ENCODE assay signal across 23 cellular contexts in the genomic region with DNA sequence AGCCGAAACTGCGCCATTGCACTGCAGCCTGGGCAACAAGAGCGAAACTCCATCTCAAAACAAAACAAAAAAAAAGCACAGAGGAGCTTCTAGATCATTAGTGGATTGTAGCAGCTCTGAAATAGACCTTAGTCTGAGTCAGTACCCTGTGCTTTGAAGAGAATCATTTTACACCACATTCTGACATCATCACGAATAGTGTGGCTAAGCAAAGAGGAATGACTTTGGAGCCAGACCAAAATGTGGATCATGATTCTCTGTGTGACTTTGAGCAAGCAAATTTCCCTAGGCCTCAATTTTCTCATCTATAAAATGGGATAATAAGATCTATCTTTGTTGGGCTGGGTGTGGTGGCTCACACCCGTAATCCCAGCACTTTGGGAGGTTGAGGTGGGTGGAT.
"Had no signal": no experiment of that assay in that cellular context is flagged by ENCODE, and none has a peak within 500 bp of the region (broad histone marks: within the 10 kb centered on the region; RNA-seq: fewer than 3 reads in every experiment).

No MANE protein-coding gene starts in this region.

- H3K36me3 ChIP-seq: left lung, sigmoid colon had no signal

- H3K4me3 ChIP-seq: body of pancreas, hepatocyte, left lung, lung, sigmoid colon had no signal

- H3K4me1 ChIP-seq: body of pancreas, left lung, sigmoid colon had no signal

- ATAC-seq: activated CD4-positive, alpha-beta T cell treated with anti-CD3 and anti-CD28 coated beads for 36 hours; activated naive CD4-positive, alpha-beta T cell treated with anti-CD3 and anti-CD28 coated beads, Interleukin-2, amount 50 U/mL, for 72 hours; activated T-helper 17 cell treated with anti-CD3 and anti-CD28 coated beads, Interleukin-2, amount 50 U/mL, for 72 hours; body of pancreas; left lung; naive thymus-derived CD4-positive, alpha-beta T cell; T-helper 17 cell had no signal

- H3K27ac ChIP-seq: body of pancreas, epithelial cell of prostate, hepatocyte, left lung, sigmoid colon had no signal

- H3K27me3 ChIP-seq: body of pancreas, hepatocyte, left lung, sigmoid colon had no signal

- DNase-seq: activated B cell treated with CpG ODN at 0.5 μM for 24 hours; activated CD4-positive, alpha-beta T cell treated with anti-CD3 and anti-CD28 coated beads for 36 hours; activated CD4-positive, alpha-beta T cell treated with anti-CD3 and anti-CD28 coated beads, Interleukin-2, amount 50 U/mL, for 4 hours; activated CD8-positive, alpha-beta memory T cell treated with anti-CD3 and anti-CD28 coated beads for 24 hours; activated CD8-positive, alpha-beta memory T cell treated with anti-CD3 and anti-CD28 coated beads, Interleukin-2, amount 50 U/mL, for 4 hours; activated T-cell treated with anti-CD3 and anti-CD28 coated beads, Interleukin-2, amount 50 U/mL, for 24 hours; body of pancreas; glutamatergic neuron; immature natural killer cell; kidney glomerular epithelial cell; left lung; naive thymus-derived CD4-positive, alpha-beta T cell; occipital lobe; posterior cingulate gyrus; sigmoid colon; stimulated activated CD4-positive, alpha-beta T cell treated with anti-CD3 and anti-CD28 coated beads, Interleukin-4, amount 100 ng/mL, for 1 hour; stimulated activated naive CD4-positive, alpha-beta T cell; T-helper 17 cell had no signal
